Comparison of ENCODE assay signal across 1 cellular context in the genomic region with DNA sequence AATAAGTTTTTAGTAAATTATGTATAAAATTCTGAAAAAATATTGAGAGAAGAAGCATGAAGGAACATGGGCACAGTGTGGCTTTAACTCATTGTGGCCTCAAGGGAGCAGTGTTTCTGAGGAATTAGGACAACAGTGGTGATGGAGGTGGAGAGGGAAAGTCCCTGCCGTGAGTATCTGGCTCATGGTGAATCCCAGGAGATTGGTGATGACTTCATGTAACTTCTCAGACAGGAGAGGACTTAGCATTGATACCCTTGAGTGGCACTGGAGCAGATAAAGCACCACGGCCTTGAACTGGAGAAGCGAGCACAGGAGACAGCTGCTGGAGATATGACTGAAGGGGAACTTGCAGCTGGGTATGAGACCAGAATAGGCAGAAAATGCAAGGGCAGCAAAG.
TF ChIP-seq lines count a peak whose summit lies in the region.

No MANE protein-coding gene starts in this region.

TF ChIP-seq in GM12878, 131 proteins besides CTCF, POLR2A, EP300 and RAD21 (continued from another document):
- TF ChIP-seq, protein P1, sequence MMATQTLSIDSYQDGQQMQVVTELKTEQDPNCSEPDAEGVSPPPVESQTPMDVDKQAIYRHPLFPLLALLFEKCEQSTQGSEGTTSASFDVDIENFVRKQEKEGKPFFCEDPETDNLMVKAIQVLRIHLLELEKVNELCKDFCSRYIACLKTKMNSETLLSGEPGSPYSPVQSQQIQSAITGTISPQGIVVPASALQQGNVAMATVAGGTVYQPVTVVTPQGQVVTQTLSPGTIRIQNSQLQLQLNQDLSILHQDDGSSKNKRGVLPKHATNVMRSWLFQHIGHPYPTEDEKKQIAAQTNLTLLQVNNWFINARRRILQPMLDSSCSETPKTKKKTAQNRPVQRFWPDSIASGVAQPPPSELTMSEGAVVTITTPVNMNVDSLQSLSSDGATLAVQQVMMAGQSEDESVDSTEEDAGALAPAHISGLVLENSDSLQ (IDR thresholded peaks at IDR 0.05), result peak; percentile 67
- no peak for TF ChIP-seq SMAD1 (IDR thresholded peaks at IDR 0.05; ENCODE audit: low read depth, partially characterized antibody)
TF ChIP-seq in GM12878: peak in this region for 3.
